20 cellular contexts compared by ENCODE assay signal in genomic region chr2:118584877-118585276, GRCh38.
DNase-seq lines count a peak whose midpoint lies in the region; ATAC-seq and TF ChIP-seq lines count a peak whose summit lies in the region.
"Had no signal": no experiment of that assay in that cellular context is flagged by ENCODE, and none has a peak within 500 bp of the region (broad histone marks: within the 10 kb centered on the region; RNA-seq: fewer than 3 reads in every experiment).

No MANE protein-coding gene starts in this region.

- H3F3A ChIP-seq in GM23338 (replicated peaks; ENCODE audit: low read depth) = no peaks in the 10 kb centered on the region

- H3K9me2 ChIP-seq in GM23338 (ENCODE audit: insufficient read depth) = no peaks in the 10 kb centered on the region

- no peak overlapping the region for H3K4me3 ChIP-seq in GM23338
- no peak overlapping the region for H3K4me3 ChIP-seq in retinal pigment epithelial cell (ENCODE audit: low read length)
- H3K4me3 ChIP-seq in right lobe of liver = no peak overlapping the region
- H3K4me3 ChIP-seq: BLaER1 treated with 17β-estradiol and CSF1 and Interleukin-3, amounts not matched to agents 10 nM and 100 nM; GM12878 had no signal

- TF ChIP-seq CTCF in GM23338 (conservative IDR thresholded peaks at IDR 0.05; ENCODE audit: low read depth in 2 of 2) = no peak
- TF ChIP-seq CTCF in retinal pigment epithelial cell (conservative IDR thresholded peaks at IDR 0.05; ENCODE audit: low read depth, low read length) = no peak
- TF ChIP-seq CTCF in right lobe of liver (IDR thresholded peaks at IDR 0.05) = no peak

- H3K36me3 ChIP-seq in GM23338 (ENCODE audit: insufficient read depth) = no peaks in the 10 kb centered on the region
- no peaks in the 10 kb centered on the region for H3K36me3 ChIP-seq in right lobe of liver
- H3K36me3 ChIP-seq: BLaER1 treated with 17β-estradiol and CSF1 and Interleukin-3, amounts not matched to agents 10 nM and 100 nM had no signal

- ATAC-seq in GM23338 (no peak), right lobe of liver (no peak)
- ATAC-seq: GM12878 had no signal

- no peak overlapping the region for H3K4me2 ChIP-seq in GM23338
- H3K4me2 ChIP-seq: BLaER1 treated with 17β-estradiol and CSF1 and Interleukin-3, amounts not matched to agents 10 nM and 100 nM had no signal

- 33% methylated on average over 4 of the region's 6 CpGs for WGBS in right lobe of liver (ENCODE audit: insufficient coverage, low coverage, low lambda C conversion rate, missing lambda C conversion rate)

- H3K9me3 Mint-ChIP-seq in GM23338 = no peaks in the 10 kb centered on the region
- H3K9me3 Mint-ChIP-seq: CD4-positive, alpha-beta T cell had no signal

- peaks cover 17% of the 10 kb centered on the region for H3K4me1 Mint-ChIP-seq in GM23338
- H3K4me1 Mint-ChIP-seq: B cell; CD14-positive monocyte; CD8-positive, alpha-beta memory T cell had no signal

- no peak overlapping the region for H3K4me3 Mint-ChIP-seq in GM23338
- H3K4me3 Mint-ChIP-seq: B cell; CD14-positive monocyte; CD4-positive, alpha-beta T cell; CD8-positive, alpha-beta memory T cell had no signal

- H3K27ac ChIP-seq in GM23338 (ENCODE audit: low read depth) (no peak overlapping the region), right lobe of liver (no peak overlapping the region)
- H3K27ac ChIP-seq: 22Rv1; BLaER1 treated with 17β-estradiol and CSF1 and Interleukin-3, amounts not matched to agents 10 nM and 100 nM had no signal

- no peak for TF ChIP-seq POLR2A in right lobe of liver (IDR thresholded peaks at IDR 0.05)

- H3K27ac Mint-ChIP-seq in GM23338 = no peak overlapping the region
- H3K27ac Mint-ChIP-seq: B cell; CD14-positive monocyte; CD4-positive, alpha-beta T cell; CD8-positive, alpha-beta memory T cell had no signal

- H3K27me3 Mint-ChIP-seq in GM23338 (ENCODE audit: insufficient read depth, low read depth, poor library complexity) = peaks cover 2% of the 10 kb centered on the region

- no peaks in the 10 kb centered on the region for H3K79me2 ChIP-seq in GM23338 (replicated peaks; ENCODE audit: insufficient read depth)

- no peaks in the 10 kb centered on the region for H3K9me3 ChIP-seq in right lobe of liver

- no peaks in the 10 kb centered on the region; the same call in 2 of the 3 replicates for H3K36me3 Mint-ChIP-seq in GM23338 (ENCODE audit: low read depth)
- H3K36me3 Mint-ChIP-seq: CD14-positive monocyte; CD8-positive, alpha-beta memory T cell had no signal

- H4K20me1 ChIP-seq in GM23338 (replicated peaks; ENCODE audit: insufficient read depth) = no peaks in the 10 kb centered on the region
- H4K20me1 ChIP-seq: BLaER1 treated with 17β-estradiol and CSF1 and Interleukin-3, amounts not matched to agents 10 nM and 100 nM had no signal

- H2AFZ ChIP-seq in GM23338 = peak overlapping the region; percentile 28; the same call in 1 of the 2 replicates

- intact Hi-C loops in right lobe of liver (cut with DNase I) = no loop called here

- no peak for DNase-seq in GM23338 (ENCODE audit: low spot score)
- peak; percentile 85 for DNase-seq in fibroblast of peridontal ligament (ENCODE audit: extremely low read depth)
- DNase-seq in retinal pigment epithelial cell (ENCODE audit: low read depth) = peak; percentile 6
- no peak for DNase-seq in pons (ENCODE audit: low spot score)
- DNase-seq in iPS-NIHi7 (ENCODE audit: extremely low spot score) = no peak
- DNase-seq in right lobe of liver = no peak
- DNase-seq: CD4-positive, alpha-beta T cell; CD8-positive, alpha-beta memory T cell; DMS 273 treated with DMSO at 0.1 percent for 48 hours; DMS79; EL; GDM1; GOT3; H7; HCEC 1CT had no signal

- H3K27me3 ChIP-seq in GM23338 (ENCODE audit: insufficient read depth) (no peaks in the 10 kb centered on the region), right lobe of liver (no peaks in the 10 kb centered on the region)
- H3K27me3 ChIP-seq: BLaER1 treated with 17β-estradiol and CSF1 and Interleukin-3, amounts not matched to agents 10 nM and 100 nM had no signal

- peaks cover 10% of the 10 kb centered on the region for H3K4me1 ChIP-seq in GM23338 (ENCODE audit: insufficient read depth)
- H3K4me1 ChIP-seq in right lobe of liver = no peaks in the 10 kb centered on the region

TF ChIP-seq in GM23338, 12 proteins besides CTCF, POLR2A, EP300 and RAD21 (continues in another document):
- TF ChIP-seq CREB1 (CRISPR knock-in tag; IDR thresholded peaks at IDR 0.05; ENCODE audit: low read depth) = no peak
- TF ChIP-seq REST (IDR thresholded peaks at IDR 0.05; ENCODE audit: unreplicated experiment) = no peak
- no peak for TF ChIP-seq ZNF462 (CRISPR knock-in tag; IDR thresholded peaks at IDR 0.05)
- no peak for TF ChIP-seq ZNF331 (CRISPR knock-in tag; IDR thresholded peaks at IDR 0.05; ENCODE audit: low read depth)

Comparison
In these comparisons a context has a peak if more than half of its experiments do, and no peak if none do; other contexts are left out.
1. DNase-seq: peak in fibroblast of peridontal ligament (single experiment) and retinal pigment epithelial cell (single experiment); none in GM23338 (single experiment), pons (single experiment), iPS-NIHi7 (single experiment) and right lobe of liver (0 of 3).